Comparison of ENCODE assay signal across 25 cellular contexts in genomic region chr13:106537521-106537920, GRCh38. TPM values are rescaled to one million over a fixed set of nuclear protein-coding genes. Genes with fewer than 3 reads are reported as not detected.
DNase-seq lines count a peak whose midpoint lies in the region; ATAC-seq and TF ChIP-seq lines count a peak whose summit lies in the region.
"Had no signal": no experiment of that assay in that cellular context is flagged by ENCODE, and none has a peak within 500 bp of the region (broad histone marks: within the 10 kb centered on the region; RNA-seq: fewer than 3 reads in every experiment).

No MANE protein-coding gene starts in this region.

- no peak for DNase-seq in CD4-positive, alpha-beta T cell
- DNase-seq in naive B cell (no peak), heart right ventricle (no peak), KG1 (lab: John Stamatoyannopoulos, UW) (no peak)
- DNase-seq in activated naive CD4-positive, alpha-beta T cell treated with anti-CD3 and anti-CD28 coated beads, Interleukin-2, amount 50 U/mL, for 72 hours (ENCODE audit: low spot score in 2 of 2), result no peak
- DNase-seq: Caco-2; CD8-positive, alpha-beta T cell; EL; GDM1; HFFc6; MM.1S; NCI-H1694; NCI-H2081; NCI-H2227 treated with DMSO at 0.1 percent for 48 hours; NCI-H69; Right ventricle myocardium superior; RPMI8226 had no signal

- H3K4me3 ChIP-seq in heart right ventricle, result no peak overlapping the region
- H3K4me3 ChIP-seq: GM12878, HAP-1, SJSA1 had no signal

- peaks cover 21% of the 10 kb centered on the region for H3K27me3 ChIP-seq in CD4-positive, alpha-beta T cell (ENCODE audit: control insufficient read depth, insufficient read depth, low read length)
- peaks cover 0 to 28% (median 0%) of the 10 kb centered on the region in 7 donors for H3K27me3 ChIP-seq in heart right ventricle

- H3K9me3 ChIP-seq in CD4-positive, alpha-beta T cell (ENCODE audit: control insufficient read depth, low read length), result no peaks in the 10 kb centered on the region
- no peaks in the 10 kb centered on the region for H3K9me3 ChIP-seq in heart right ventricle
- H3K9me3 ChIP-seq: Caco-2, HAP-1 had no signal

- CTCF ChIA-PET in CD4-positive, alpha-beta T cell (lab: Charles Lee), result interaction anchor here (1.2 to 2.0 kb wide), 5 partner anchors 13 to 82 kb away, joined by 3 to 16 read pairs (median 8); partner anchors contain the start of gene ARGLU1

- POLR2A ChIA-PET in CD4-positive, alpha-beta T cell (lab: Charles Lee), result interaction anchor here (5.7 kb wide), 1 partner anchor 29 kb away, joined by 35 read pairs; the partner anchor contains the start of gene ARGLU1

- H3K4me3 Mint-ChIP-seq in CD4-positive, alpha-beta T cell, result peak overlapping the region; percentile 52
- H3K4me3 Mint-ChIP-seq in IgD-negative memory B cell (peak overlapping the region in 2 of 4 donors; percentile 66 to 79), naive B cell (peak overlapping the region in 5 of 8 donors; percentile 2 to 93 (median 32))
- no peak overlapping the region for H3K4me3 Mint-ChIP-seq in activated T-helper 17 cell treated with anti-CD3 and anti-CD28 coated beads, Interleukin-2, amount 50 U/mL, for 72 hours
- H3K4me3 Mint-ChIP-seq: B cell; CD8-positive, alpha-beta T cell; GM23338; HFFc6 had no signal

- H3K36me3 ChIP-seq in heart right ventricle, result peaks cover 0 to 26% (median 5%) of the 10 kb centered on the region in 9 donors

- 61 to 66% methylated on average over 3 of the region's 3 CpGs for WGBS in heart right ventricle, 2 donors

- H3K27me3 Mint-ChIP-seq in CD4-positive, alpha-beta T cell, result peaks cover 25% of the 10 kb centered on the region
- H3K27me3 Mint-ChIP-seq in IgD-negative memory B cell (peaks cover 16% of the 10 kb centered on the region), naive B cell (peaks cover 13 to 20% (median 14%) of the 10 kb centered on the region in 3 donors)
- H3K27me3 Mint-ChIP-seq in activated T-helper 17 cell treated with anti-CD3 and anti-CD28 coated beads, Interleukin-2, amount 50 U/mL, for 72 hours, result peaks cover 10% of the 10 kb centered on the region

- no peak overlapping the region for H3K27ac Mint-ChIP-seq in CD4-positive, alpha-beta T cell
- H3K27ac Mint-ChIP-seq in IgD-negative memory B cell (peak overlapping the region in 2 of 3 donors; percentile 21 to 53), naive B cell (peak overlapping the region in 1 of 6 donors; percentile 41)
- H3K27ac Mint-ChIP-seq in activated T-helper 17 cell treated with anti-CD3 and anti-CD28 coated beads, Interleukin-2, amount 50 U/mL, for 72 hours, result no peak overlapping the region
- H3K27ac Mint-ChIP-seq in activated naive CD4-positive, alpha-beta T cell treated with anti-CD3 and anti-CD28 coated beads, Interleukin-2, amount 50 U/mL, for 72 hours, result no peak overlapping the region
- H3K27ac Mint-ChIP-seq: B cell; CD8-positive, alpha-beta T cell; GM23338; HFFc6 had no signal

- no peaks in the 10 kb centered on the region for H3K9me3 Mint-ChIP-seq in CD4-positive, alpha-beta T cell
- H3K9me3 Mint-ChIP-seq in IgD-negative memory B cell (no peaks in the 10 kb centered on the region), naive B cell (no peaks in the 10 kb centered on the region)
- H3K9me3 Mint-ChIP-seq in activated T-helper 17 cell treated with anti-CD3 and anti-CD28 coated beads, Interleukin-2, amount 50 U/mL, for 72 hours, result no peaks in the 10 kb centered on the region
- H3K9me3 Mint-ChIP-seq in activated naive CD4-positive, alpha-beta T cell treated with anti-CD3 and anti-CD28 coated beads, Interleukin-2, amount 50 U/mL, for 72 hours, result no peaks in the 10 kb centered on the region
- H3K9me3 Mint-ChIP-seq: CD8-positive, alpha-beta T cell; GM23338; HFFc6 had no signal

- TF ChIP-seq CTCF in CD4-positive, alpha-beta T cell (IDR thresholded peaks at IDR 0.05), result no peak
- no peak for TF ChIP-seq CTCF in heart right ventricle (IDR thresholded peaks at IDR 0.05)

- peaks cover 23% of the 10 kb centered on the region for H3K4me1 Mint-ChIP-seq in CD4-positive, alpha-beta T cell (ENCODE audit: low read depth)
- H3K4me1 Mint-ChIP-seq in IgD-negative memory B cell, result peaks cover 10 to 25% (median 14%) of the 10 kb centered on the region in 3 donors
- peaks cover 14 to 26% (median 18%) of the 10 kb centered on the region in 3 donors for H3K4me1 Mint-ChIP-seq in naive B cell
- peaks cover 5% of the 10 kb centered on the region for H3K4me1 Mint-ChIP-seq in activated T-helper 17 cell treated with anti-CD3 and anti-CD28 coated beads, Interleukin-2, amount 50 U/mL, for 72 hours

- intact Hi-C loops in CD4-positive, alpha-beta T cell (cut with DNase I, micrococcal nuclease), result loop anchor here (1.0 to 10.0 kb wide), 4 partner anchors 30 to 1765 kb away; no protein-coding TSS in a partner anchor
- intact Hi-C loops in heart right ventricle (cut with DNase I), result loop anchor here in 7 of 10 donors (2.0 to 10.0 kb wide), 16 partner anchors 77 to 1965 kb away; no protein-coding TSS in a partner anchor

- peaks cover 25% of the 10 kb centered on the region for H3K36me3 Mint-ChIP-seq in CD4-positive, alpha-beta T cell (ENCODE audit: low read depth)
- H3K36me3 Mint-ChIP-seq in IgD-negative memory B cell (no peaks in the 10 kb centered on the region), naive B cell (peaks cover 0 to 5% of the 10 kb centered on the region in 2 donors)
- H3K36me3 Mint-ChIP-seq in activated T-helper 17 cell treated with anti-CD3 and anti-CD28 coated beads, Interleukin-2, amount 50 U/mL, for 72 hours (ENCODE audit: low read depth), result peaks cover 5% of the 10 kb centered on the region
- no peaks in the 10 kb centered on the region for H3K36me3 Mint-ChIP-seq in activated naive CD4-positive, alpha-beta T cell treated with anti-CD3 and anti-CD28 coated beads, Interleukin-2, amount 50 U/mL, for 72 hours

- ATAC-seq in CD4-positive, alpha-beta T cell (ENCODE audit: poor library complexity), result no peak
- ATAC-seq in naive B cell (ENCODE audit: low read depth in 2 of 2) (no peak), heart right ventricle (no peak)
- no peak for ATAC-seq in activated T-helper 17 cell treated with anti-CD3 and anti-CD28 coated beads, Interleukin-2, amount 50 U/mL, for 72 hours (replicated peaks)
- ATAC-seq in activated naive CD4-positive, alpha-beta T cell treated with anti-CD3 and anti-CD28 coated beads, Interleukin-2, amount 50 U/mL, for 72 hours, result no peak
- ATAC-seq: CD8-positive, alpha-beta T cell; GM12878; GM23338 had no signal

- H3K4me1 ChIP-seq in heart right ventricle, result peaks cover 0 to 44% (median 21%) of the 10 kb centered on the region in 9 donors
- H3K4me1 ChIP-seq: Caco-2 had no signal

- no peak overlapping the region for H3K27ac ChIP-seq in CD4-positive, alpha-beta T cell (ENCODE audit: low read depth, low read length)
- peak overlapping the region in 1 of 10 donors; percentile 33 for H3K27ac ChIP-seq in heart right ventricle
- H3K27ac ChIP-seq: KMS-11, SJSA1 had no signal

RNA-seq across cellular contexts. Expression of gene EFNB2, which starts 2.1 kb away (rescaled TPM):
- under 1 TPM; 0.20 to 0.36 TPM for total RNA-seq in CD4-positive, alpha-beta T cell
- 0.10 TPM for polyA plus RNA-seq in IgD-negative memory B cell
- polyA plus RNA-seq in naive B cell (ENCODE audit: low read depth in 6 of 6), result under 1 TPM in 3 of 6 donors, not detected in 3; 0.12 to 0.33 (median 0.28) TPM
- under 1 TPM in 1 of 2 donors, not detected in 1; 0.08 TPM for total RNA-seq in activated T-helper 17 cell treated with anti-CD3 and anti-CD28 coated beads, Interleukin-2, amount 50 U/mL, for 72 hours
- total RNA-seq in heart right ventricle, result 10 to 100 TPM in 9 of 10 donors, 1 to 10 TPM in 1; 9.7 to 21.1 (median 14.8) TPM
- polyA plus RNA-seq in heart right ventricle, result 10 to 100 TPM; 11.8 to 14.1 TPM
- not detected for total RNA-seq in activated naive CD4-positive, alpha-beta T cell treated with anti-CD3 and anti-CD28 coated beads, Interleukin-2, amount 50 U/mL, for 72 hours

RNA-seq across cellular contexts. Expression of gene ARGLU1, which starts 30.4 kb away (rescaled TPM):
- total RNA-seq in CD4-positive, alpha-beta T cell, result 100 to 1,000 TPM; 146 to 152 TPM
- polyA plus RNA-seq in IgD-negative memory B cell (59.1 TPM), naive B cell (ENCODE audit: low read depth in 6 of 6) (10 to 100 TPM; 30.3 to 63.7 (median 43.3) TPM), heart right ventricle (100 to 1,000 TPM in 1 of 2 donors, 10 to 100 TPM in 1; 28.3 to 148 TPM)
- total RNA-seq in activated T-helper 17 cell treated with anti-CD3 and anti-CD28 coated beads, Interleukin-2, amount 50 U/mL, for 72 hours, result 10 to 100 TPM; 66.7 to 74.2 TPM
- 10 to 100 TPM; 19.1 to 42.2 (median 29.6) TPM for total RNA-seq in heart right ventricle
- 10 to 100 TPM; 78.2 to 79.3 TPM for total RNA-seq in activated naive CD4-positive, alpha-beta T cell treated with anti-CD3 and anti-CD28 coated beads, Interleukin-2, amount 50 U/mL, for 72 hours

Comparison
In these comparisons a context has a peak if more than half of its experiments do, and no peak if none do; other contexts are left out.
1. H3K27ac Mint-ChIP-seq: peak in IgD-negative memory B cell (2 of 3); none in CD4-positive, alpha-beta T cell (single experiment), activated T-helper 17 cell treated with anti-CD3 and anti-CD28 coated beads, Interleukin-2, amount 50 U/mL, for 72 hours (single experiment) and activated naive CD4-positive, alpha-beta T cell treated with anti-CD3 and anti-CD28 coated beads, Interleukin-2, amount 50 U/mL, for 72 hours (0 of 2).
2. RNA of gene EFNB2, which starts 2.1 kb away (total RNA-seq): 9.7 to 21.1 TPM in heart right ventricle; 0.20 to 0.36 TPM in CD4-positive, alpha-beta T cell, 0.08 TPM in activated T-helper 17 cell treated with anti-CD3 and anti-CD28 coated beads, Interleukin-2, amount 50 U/mL, for 72 hours and not detected in activated naive CD4-positive, alpha-beta T cell treated with anti-CD3 and anti-CD28 coated beads, Interleukin-2, amount 50 U/mL, for 72 hours; every median in the first group is over 4 times any median in the second.